ENCODE assay signal across 8 cellular contexts in the genomic region with DNA sequence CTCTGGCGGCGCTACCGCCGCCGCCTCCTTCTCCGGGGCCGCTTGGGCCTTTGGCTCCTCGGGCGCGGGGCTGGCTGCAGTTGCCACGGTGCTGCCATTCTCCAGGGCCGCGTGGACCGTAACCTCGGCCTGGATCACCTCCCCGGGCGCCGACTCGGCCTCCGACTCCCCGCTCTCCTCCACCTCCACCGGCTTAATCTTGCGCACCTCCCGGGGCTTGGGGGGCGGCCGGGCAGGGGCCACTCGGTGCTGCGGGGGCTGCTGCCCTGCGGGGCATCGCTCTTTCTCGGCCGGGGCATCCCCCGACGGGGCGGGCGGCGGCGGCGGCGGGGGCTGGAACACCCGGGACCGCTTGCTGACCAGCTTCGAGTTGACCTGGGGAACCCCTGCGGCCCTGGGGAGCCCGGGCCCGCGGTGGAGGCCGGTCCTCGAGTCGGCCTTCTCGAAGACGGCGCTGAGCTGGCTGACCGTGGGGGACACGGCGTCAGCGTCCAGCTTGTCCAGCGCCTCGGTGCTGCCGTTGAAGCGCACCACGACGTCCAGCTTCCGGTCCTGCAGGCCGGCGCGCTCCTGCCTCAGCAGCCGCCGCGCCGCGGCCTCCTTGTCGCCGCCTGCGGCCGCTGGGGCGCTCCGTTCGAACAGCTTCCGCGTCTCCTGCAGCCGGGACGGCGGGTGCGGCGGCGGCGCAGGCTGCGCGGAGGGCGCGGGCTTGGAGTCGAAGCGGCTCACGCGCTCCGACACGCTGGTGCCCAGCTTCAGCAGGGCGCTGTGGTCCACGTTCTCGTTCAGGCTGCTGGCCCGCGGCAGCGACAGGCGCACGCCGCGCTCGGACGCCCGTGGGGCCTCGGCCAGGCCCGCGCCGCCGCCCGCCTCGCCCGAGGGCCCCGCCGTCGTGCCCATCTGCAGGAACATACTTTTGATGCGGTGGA. TPM values are rescaled to one million over a fixed set of nuclear protein-coding genes. Genes with fewer than 3 reads are reported as not detected.
DNase-seq lines count a peak whose midpoint lies in the region; ATAC-seq, FAIRE-seq and TF ChIP-seq lines count a peak whose summit lies in the region.

No MANE protein-coding gene starts in this region.

- no peak for ATAC-seq in GM18870 (IDR thresholded peaks at IDR 0.05; ENCODE audit: unreplicated experiment)

- FAIRE-seq in HTR-8/SVneo (lab: Jason Lieb, UNC): peak; percentile 59

- H3K36me3 Mint-ChIP-seq in MCF 10A (ENCODE audit: insufficient read depth, unreplicated experiment): peaks cover 2% of the 10 kb centered on the region

- H3K9me3 Mint-ChIP-seq in MCF 10A (ENCODE audit: unreplicated experiment): no peaks in the 10 kb centered on the region

- TF ChIP-seq CTCF in MCF 10A (IDR thresholded peaks at IDR 0.05; ENCODE audit: unreplicated experiment): no peak

- no TSS peak for BruUV-seq in MCF 10A (replicated peaks; lab: Mats Ljungman, UMichigan)

- intact Hi-C loops in MCF 10A (cut with micrococcal nuclease): no loop called here

- no peak overlapping the region for H3K27ac Mint-ChIP-seq in MCF 10A (ENCODE audit: low read depth, unreplicated experiment)

- POLR2A ChIA-PET in MCF 10A (lab: Yijun Ruan, JAX): interaction anchor here (0.7 to 5.7 kb wide), 9 partner anchors 12 to 247 kb away, joined by 3 to 35 read pairs (median 7); partner anchors contain the start of gene PDK2

- H3K4me3 Mint-ChIP-seq in MCF 10A (ENCODE audit: unreplicated experiment): peak overlapping the region; percentile 82

- peak; percentile 59 for DNase-seq in CD1c-positive myeloid dendritic cell (ENCODE audit: extremely low spot score)
- no peak for DNase-seq in HTR-8/SVneo (ENCODE audit: insufficient read length, low spot score)
- peak; percentile 54 for DNase-seq in T follicular helper cell (ENCODE audit: low read depth)
- peak; percentile 50 for DNase-seq in MCF 10A (ENCODE audit: unreplicated experiment)
- peak; percentile 69 for DNase-seq in iris pigment epithelial cell (ENCODE audit: low read depth)
- peak; percentile 57 for DNase-seq in stimulated activated CD4-positive, alpha-beta T cell treated with anti-CD3 and anti-CD28 coated beads, Interleukin-1b, Interleukin-23, amount 100 ng/mL, for 48 hours
- DNase-seq in foreskin melanocyte: no peak

- H3K4me1 Mint-ChIP-seq in MCF 10A (ENCODE audit: insufficient read depth, unreplicated experiment): peaks cover 42% of the 10 kb centered on the region

- CTCF ChIA-PET in MCF 10A (lab: Yijun Ruan, JAX): interaction anchor here (0.6 to 4.2 kb wide), 6 partner anchors 12 to 124 kb away, joined by 3 to 36 read pairs (median 4); partner anchors contain the start of gene PDK2

- no peaks in the 10 kb centered on the region for H3K27me3 Mint-ChIP-seq in MCF 10A (ENCODE audit: insufficient read depth, unreplicated experiment)

RNA-seq across cellular contexts. Expression of gene PPP1R9B, which starts 0.8 kb away (rescaled TPM):
- 33.4 and 34.8 TPM in 2 replicates for total RNA-seq in MCF 10A (2022)

RNA-seq across cellular contexts. Expression of gene SGCA, which starts 16.1 kb away (rescaled TPM):
- not detected in 2 replicates for total RNA-seq in MCF 10A (2022)

RNA-seq across cellular contexts. Expression of gene SAMD14, which starts 19.7 kb away (rescaled TPM):
- 0.09 TPM in 1 of 2 replicates, not detected in the other for total RNA-seq in MCF 10A (2022)

RNA-seq across cellular contexts. Expression of gene COL1A1, which starts 51.7 kb away (rescaled TPM):
- 3.4 and 4.5 TPM in 2 replicates for total RNA-seq in MCF 10A (2022)

RNA-seq across cellular contexts. Expression of gene PDK2, which starts 54.5 kb away (rescaled TPM):
- 9.9 and 11.2 TPM in 2 replicates for total RNA-seq in MCF 10A (2022)

Comparison
In these comparisons a context has a peak if more than half of its experiments do, and no peak if none do; other contexts are left out.
1. DNase-seq: peak in CD1c-positive myeloid dendritic cell (single experiment), T follicular helper cell (single experiment), MCF 10A (single experiment), iris pigment epithelial cell (single experiment) and stimulated activated CD4-positive, alpha-beta T cell treated with anti-CD3 and anti-CD28 coated beads, Interleukin-1b, Interleukin-23, amount 100 ng/mL, for 48 hours (single experiment); none in HTR-8/SVneo (single experiment) and foreskin melanocyte (single experiment).